In the genomic region with DNA sequence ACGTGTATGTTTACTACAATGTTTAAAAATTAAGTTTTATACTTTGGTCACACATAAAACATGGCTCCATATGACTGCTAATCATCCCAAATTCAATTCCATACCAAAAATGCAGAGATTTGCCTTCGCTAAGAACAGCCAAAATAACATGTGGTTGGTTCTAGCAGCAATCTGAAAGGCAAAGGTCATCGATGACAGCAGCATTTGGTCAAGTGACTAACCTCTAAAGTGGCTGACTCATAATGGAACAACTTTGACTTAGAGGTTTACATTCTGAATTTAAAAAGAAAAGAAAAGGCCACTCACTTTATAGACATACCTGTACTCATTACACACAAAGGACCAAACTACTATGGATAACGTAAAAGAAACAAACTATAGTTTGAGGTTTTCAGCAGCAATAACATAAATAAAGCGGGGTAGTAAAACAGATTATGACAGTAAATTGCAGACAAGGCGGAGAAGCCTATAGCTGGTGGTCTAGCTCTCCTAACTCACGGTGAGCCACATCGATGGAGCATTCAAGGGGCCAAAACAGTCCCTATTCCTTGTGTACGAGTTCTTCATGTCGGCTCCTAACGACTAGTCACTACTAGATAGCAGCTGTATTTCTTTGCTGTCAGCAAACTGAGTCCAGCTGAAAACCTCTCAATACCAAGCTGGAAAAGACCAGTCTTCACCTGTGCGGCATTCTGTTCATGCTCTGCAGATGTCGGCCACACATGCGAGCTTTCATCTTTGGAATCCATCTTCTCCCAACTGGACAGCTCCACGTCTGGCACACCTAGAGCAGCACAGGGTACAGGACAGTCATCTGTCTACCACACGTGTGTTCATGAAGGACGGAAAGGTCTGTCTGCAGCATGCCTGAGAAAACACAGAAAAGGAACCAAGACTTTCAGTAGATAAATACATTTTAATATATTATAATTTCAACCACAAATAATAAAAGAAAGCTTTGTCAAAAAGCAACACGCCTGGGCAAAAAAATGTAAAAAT, we compare ENCODE assay signal across 1 cellular context.
A peak's percentile ranks its signal among the peaks of the same experiment; 100 is the strongest.
TF ChIP-seq lines count a peak whose summit lies in the region.

No MANE protein-coding gene starts in this region.

TF ChIP-seq in K562, 482 proteins besides CTCF, POLR2A, EP300 and RAD21 (continued from another document and continues in another):
- TF ChIP-seq ZNF655 (CRISPR knock-in tag; IDR thresholded peaks at IDR 0.05) (no peak), JUN (IDR thresholded peaks at IDR 0.05; ENCODE audit: borderline replicate concordance, low read depth, low read length) (peak; percentile 53; the same call in 1 of the 2 replicates), JUN (CRISPR knock-in tag; IDR thresholded peaks at IDR 0.05; ENCODE audit: borderline replicate concordance) (no peak), TAF9B (IDR thresholded peaks at IDR 0.05; ENCODE audit: partially characterized antibody) (peak; percentile 13), C11orf30 (IDR thresholded peaks at IDR 0.05; ENCODE audit: low read depth) (peak; percentile 32; the same call in 1 of the 2 replicates), RNF2 (IDR thresholded peaks at IDR 0.05) (no peak), ZNF696 (CRISPR knock-in tag; conservative IDR thresholded peaks at IDR 0.05) (no peak), SNIP1 (IDR thresholded peaks at IDR 0.05; ENCODE audit: low read depth) (no peak), HCFC1 (IDR thresholded peaks at IDR 0.05; ENCODE audit: low read depth, low read length) (no peak), NFIX (CRISPR knock-in tag; IDR thresholded peaks at IDR 0.05; ENCODE audit: low read depth) (no peak), ZNF384 (IDR thresholded peaks at IDR 0.05; ENCODE audit: low read depth, low read length) (no peak), CREBBP (IDR thresholded peaks at IDR 0.05; ENCODE audit: low read depth, low read length) (no peak), SMARCB1 (IDR thresholded peaks at IDR 0.05; ENCODE audit: insufficient read length, low read depth) (no peak), CBFA2T3 (IDR thresholded peaks at IDR 0.05) (peak; percentile 39), ZC3H8 (IDR thresholded peaks at IDR 0.05) (no peak), ZBTB33 (CRISPR knock-in tag; IDR thresholded peaks at IDR 0.05) (no peak), HDAC3 (IDR thresholded peaks at IDR 0.05; ENCODE audit: borderline replicate concordance, partially characterized antibody) (no peak), MNT (conservative IDR thresholded peaks at IDR 0.05) (peak in 1 of 2 experiments; percentile 43; a peak in 1 of 4 replicates), DNMT1 (IDR thresholded peaks at IDR 0.05) (no peak), BACH1 (tag; IDR thresholded peaks at IDR 0.05) (no peak), SMARCA4 (IDR thresholded peaks at IDR 0.05) (peak; percentile 37; the same call in 1 of the 2 replicates), KDM1A (IDR thresholded peaks at IDR 0.05) (peak; percentile 96 to 98), NR2C2 (CRISPR knock-in tag; IDR thresholded peaks at IDR 0.05) (no peak), NR2C2 (tag; IDR thresholded peaks at IDR 0.05) (peak; percentile 74), PCBP1 (IDR thresholded peaks at IDR 0.05; ENCODE audit: low read depth, low read length, poor library complexity, severe bottlenecking) (no peak), NFATC3 (IDR thresholded peaks at IDR 0.05) (no peak)
- TF ChIP-seq, protein P1, sequence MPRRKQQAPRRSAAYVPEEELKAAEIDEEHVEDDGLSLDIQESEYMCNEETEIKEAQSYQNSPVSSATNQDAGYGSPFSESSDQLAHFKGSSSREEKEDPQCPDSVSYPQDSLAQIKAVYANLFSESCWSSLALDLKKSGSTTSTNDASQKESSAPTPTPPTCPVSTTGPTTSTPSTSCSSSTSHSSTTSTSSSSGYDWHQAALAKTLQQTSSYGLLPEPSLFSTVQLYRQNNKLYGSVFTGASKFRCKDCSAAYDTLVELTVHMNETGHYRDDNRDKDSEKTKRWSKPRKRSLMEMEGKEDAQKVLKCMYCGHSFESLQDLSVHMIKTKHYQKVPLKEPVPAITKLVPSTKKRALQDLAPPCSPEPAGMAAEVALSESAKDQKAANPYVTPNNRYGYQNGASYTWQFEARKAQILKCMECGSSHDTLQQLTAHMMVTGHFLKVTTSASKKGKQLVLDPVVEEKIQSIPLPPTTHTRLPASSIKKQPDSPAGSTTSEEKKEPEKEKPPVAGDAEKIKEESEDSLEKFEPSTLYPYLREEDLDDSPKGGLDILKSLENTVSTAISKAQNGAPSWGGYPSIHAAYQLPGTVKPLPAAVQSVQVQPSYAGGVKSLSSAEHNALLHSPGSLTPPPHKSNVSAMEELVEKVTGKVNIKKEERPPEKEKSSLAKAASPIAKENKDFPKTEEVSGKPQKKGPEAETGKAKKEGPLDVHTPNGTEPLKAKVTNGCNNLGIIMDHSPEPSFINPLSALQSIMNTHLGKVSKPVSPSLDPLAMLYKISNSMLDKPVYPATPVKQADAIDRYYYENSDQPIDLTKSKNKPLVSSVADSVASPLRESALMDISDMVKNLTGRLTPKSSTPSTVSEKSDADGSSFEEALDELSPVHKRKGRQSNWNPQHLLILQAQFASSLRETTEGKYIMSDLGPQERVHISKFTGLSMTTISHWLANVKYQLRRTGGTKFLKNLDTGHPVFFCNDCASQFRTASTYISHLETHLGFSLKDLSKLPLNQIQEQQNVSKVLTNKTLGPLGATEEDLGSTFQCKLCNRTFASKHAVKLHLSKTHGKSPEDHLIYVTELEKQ (CRISPR knock-in tag; IDR thresholded peaks at IDR 0.05) = no peak
- TF ChIP-seq, protein P2, sequence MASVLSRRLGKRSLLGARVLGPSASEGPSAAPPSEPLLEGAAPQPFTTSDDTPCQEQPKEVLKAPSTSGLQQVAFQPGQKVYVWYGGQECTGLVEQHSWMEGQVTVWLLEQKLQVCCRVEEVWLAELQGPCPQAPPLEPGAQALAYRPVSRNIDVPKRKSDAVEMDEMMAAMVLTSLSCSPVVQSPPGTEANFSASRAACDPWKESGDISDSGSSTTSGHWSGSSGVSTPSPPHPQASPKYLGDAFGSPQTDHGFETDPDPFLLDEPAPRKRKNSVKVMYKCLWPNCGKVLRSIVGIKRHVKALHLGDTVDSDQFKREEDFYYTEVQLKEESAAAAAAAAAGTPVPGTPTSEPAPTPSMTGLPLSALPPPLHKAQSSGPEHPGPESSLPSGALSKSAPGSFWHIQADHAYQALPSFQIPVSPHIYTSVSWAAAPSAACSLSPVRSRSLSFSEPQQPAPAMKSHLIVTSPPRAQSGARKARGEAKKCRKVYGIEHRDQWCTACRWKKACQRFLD (CRISPR knock-in tag; IDR thresholded peaks at IDR 0.05) = no peak
- TF ChIP-seq, protein P3, sequence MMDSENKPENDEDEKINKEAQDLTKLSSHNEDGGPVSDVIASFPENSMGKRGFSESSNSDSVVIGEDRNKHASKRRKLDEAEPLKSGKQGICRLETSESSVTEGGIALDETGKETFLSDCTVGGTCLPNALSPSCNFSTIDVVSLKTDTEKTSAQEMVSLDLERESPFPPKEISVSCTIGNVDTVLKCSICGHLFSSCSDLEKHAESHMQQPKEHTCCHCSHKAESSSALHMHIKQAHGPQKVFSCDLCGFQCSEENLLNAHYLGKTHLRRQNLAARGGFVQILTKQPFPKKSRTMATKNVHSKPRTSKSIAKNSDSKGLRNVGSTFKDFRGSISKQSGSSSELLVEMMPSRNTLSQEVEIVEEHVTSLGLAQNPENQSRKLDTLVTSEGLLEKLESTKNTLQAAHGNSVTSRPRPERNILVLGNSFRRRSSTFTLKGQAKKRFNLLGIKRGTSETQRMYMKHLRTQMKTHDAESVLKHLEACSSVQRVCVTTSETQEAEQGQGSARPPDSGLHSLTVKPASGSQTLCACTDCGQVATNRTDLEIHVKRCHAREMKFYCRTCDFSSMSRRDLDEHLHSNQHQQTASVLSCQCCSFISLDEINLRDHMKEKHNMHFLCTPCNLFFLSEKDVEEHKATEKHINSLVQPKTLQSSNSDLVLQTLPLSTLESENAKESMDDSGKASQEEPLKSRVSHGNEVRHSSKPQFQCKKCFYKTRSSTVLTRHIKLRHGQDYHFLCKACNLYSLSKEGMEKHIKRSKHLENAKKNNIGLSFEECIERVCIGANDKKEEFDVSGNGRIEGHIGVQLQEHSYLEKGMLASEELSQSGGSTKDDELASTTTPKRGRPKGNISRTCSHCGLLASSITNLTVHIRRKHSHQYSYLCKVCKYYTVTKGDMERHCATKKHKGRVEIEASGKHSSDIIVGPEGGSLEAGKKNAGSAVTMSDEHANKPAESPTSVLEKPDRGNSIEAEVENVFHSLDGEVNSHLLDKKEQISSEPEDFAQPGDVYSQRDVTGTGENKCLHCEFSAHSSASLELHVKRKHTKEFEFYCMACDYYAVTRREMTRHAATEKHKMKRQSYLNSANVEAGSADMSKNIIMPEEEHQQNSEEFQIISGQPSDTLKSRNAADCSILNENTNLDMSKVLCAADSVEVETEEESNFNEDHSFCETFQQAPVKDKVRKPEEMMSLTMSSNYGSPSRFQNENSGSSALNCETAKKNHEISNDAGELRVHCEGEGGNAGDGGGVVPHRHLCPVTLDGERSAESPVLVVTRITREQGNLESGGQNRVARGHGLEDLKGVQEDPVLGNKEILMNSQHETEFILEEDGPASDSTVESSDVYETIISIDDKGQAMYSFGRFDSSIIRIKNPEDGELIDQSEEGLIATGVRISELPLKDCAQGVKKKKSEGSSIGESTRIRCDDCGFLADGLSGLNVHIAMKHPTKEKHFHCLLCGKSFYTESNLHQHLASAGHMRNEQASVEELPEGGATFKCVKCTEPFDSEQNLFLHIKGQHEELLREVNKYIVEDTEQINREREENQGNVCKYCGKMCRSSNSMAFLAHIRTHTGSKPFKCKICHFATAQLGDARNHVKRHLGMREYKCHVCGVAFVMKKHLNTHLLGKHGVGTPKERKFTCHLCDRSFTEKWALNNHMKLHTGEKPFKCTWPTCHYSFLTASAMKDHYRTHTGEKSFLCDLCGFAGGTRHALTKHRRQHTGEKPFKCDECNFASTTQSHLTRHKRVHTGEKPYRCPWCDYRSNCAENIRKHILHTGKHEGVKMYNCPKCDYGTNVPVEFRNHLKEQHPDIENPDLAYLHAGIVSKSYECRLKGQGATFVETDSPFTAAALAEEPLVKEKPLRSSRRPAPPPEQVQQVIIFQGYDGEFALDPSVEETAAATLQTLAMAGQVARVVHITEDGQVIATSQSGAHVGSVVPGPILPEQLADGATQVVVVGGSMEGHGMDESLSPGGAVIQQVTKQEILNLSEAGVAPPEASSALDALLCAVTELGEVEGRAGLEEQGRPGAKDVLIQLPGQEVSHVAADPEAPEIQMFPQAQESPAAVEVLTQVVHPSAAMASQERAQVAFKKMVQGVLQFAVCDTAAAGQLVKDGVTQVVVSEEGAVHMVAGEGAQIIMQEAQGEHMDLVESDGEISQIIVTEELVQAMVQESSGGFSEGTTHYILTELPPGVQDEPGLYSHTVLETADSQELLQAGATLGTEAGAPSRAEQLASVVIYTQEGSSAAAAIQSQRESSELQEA (IDR thresholded peaks at IDR 0.05; ENCODE audit: low read depth) = no peak
